25 cellular contexts compared by ENCODE assay signal in genomic region chr14:38302034-38302433, GRCh38. TPM values are rescaled to one million over a fixed set of nuclear protein-coding genes. Genes with fewer than 3 reads are reported as not detected.
"Had no signal": no experiment of that assay in that cellular context is flagged by ENCODE, and none has a peak within 500 bp of the region (broad histone marks: within the 10 kb centered on the region; RNA-seq: fewer than 3 reads in every experiment).

No MANE protein-coding gene starts in this region.

- H3K4me1 ChIP-seq: esophagus squamous epithelium, gastrocnemius medialis, left lung, lower lobe of right lung had no signal

- H3K27ac ChIP-seq: coronary artery, dorsolateral prefrontal cortex, epithelial cell of prostate, esophagus squamous epithelium, gastrocnemius medialis, heart right ventricle, left lung, lower lobe of right lung had no signal

- H3K36me3 ChIP-seq: esophagus squamous epithelium, gastrocnemius medialis, heart right ventricle, left lung, lower lobe of right lung had no signal

- H3K9me3 ChIP-seq: esophagus squamous epithelium, gastrocnemius medialis, lower lobe of right lung had no signal

- ATAC-seq: esophagus mucosa, gastrocnemius medialis, heart right ventricle, left cardiac atrium, left lung, left ventricle myocardium superior, lower lobe of right lung had no signal

- H3K27ac Mint-ChIP-seq: endodermal cell had no signal

- H3K4me3 ChIP-seq: coronary artery, dorsolateral prefrontal cortex, esophagus squamous epithelium, gastrocnemius medialis, heart right ventricle, left lung, lower lobe of right lung had no signal

- H3K27me3 ChIP-seq: dorsolateral prefrontal cortex, esophagus squamous epithelium, gastrocnemius medialis, heart right ventricle, left lung had no signal

- DNase-seq: dermis blood vessel endothelial cell; dorsolateral prefrontal cortex; effector CD4-positive, alpha-beta T cell; effector memory CD4-positive, alpha-beta T cell; endodermal cell; erythroblast; esophagus squamous epithelium; foreskin fibroblast; foreskin melanocyte; gastrocnemius medialis; glutamatergic neuron; head of caudate nucleus; heart right ventricle; hippocampal formation; left cardiac atrium; left ventricle myocardium superior; lower lobe of right lung; mesendoderm; midbrain had no signal

- H3K4me1 Mint-ChIP-seq: endodermal cell had no signal

- H3K4me3 Mint-ChIP-seq: endodermal cell had no signal

RNA-seq across cellular contexts. Expression of gene CLEC14A, which starts 46.1 kb away (rescaled TPM):
- total RNA-seq: mononuclear cell had no signal
- polyA plus RNA-seq: keratinocyte had no signal
